ENCODE assay signal across 24 cellular contexts in the genomic region with DNA sequence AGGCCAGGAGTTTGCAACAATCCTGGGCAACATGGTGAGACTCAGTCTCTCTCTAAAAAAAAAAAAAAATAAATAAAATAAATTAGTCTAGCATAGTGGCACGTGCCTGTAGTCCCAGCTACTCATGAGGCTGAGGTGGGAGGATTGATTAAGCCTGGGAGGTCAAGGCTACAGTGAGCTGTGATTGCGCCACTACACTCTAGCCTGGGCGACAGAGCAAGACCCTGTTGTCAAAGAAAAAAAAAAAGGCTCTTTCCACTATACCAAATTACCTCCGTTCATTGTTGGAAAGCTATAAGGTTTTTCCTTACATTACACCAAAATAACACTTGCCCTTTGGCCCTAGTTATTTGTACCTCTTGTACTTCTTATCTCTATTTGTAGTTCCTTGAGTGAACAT. TPM values are rescaled to one million over a fixed set of nuclear protein-coding genes. Genes with fewer than 3 reads are reported as not detected.
"Had no signal": no experiment of that assay in that cellular context is flagged by ENCODE, and none has a peak within 500 bp of the region (broad histone marks: within the 10 kb centered on the region; RNA-seq: fewer than 3 reads in every experiment).

No MANE protein-coding gene starts in this region.

- H3K9ac ChIP-seq: KMS-11 had no signal

- H3K4me3 ChIP-seq: K562 had no signal

- H3K4me2 ChIP-seq: KMS-11 had no signal

- H3K4me3 Mint-ChIP-seq: IgD-negative memory B cell had no signal

- ATAC-seq: K562, SK-N-SH treated with all-trans-retinoic acid at 6 μM for 48 hours had no signal

- H3K27ac Mint-ChIP-seq: IgD-negative memory B cell had no signal

- H3K4me1 Mint-ChIP-seq: IgD-negative memory B cell had no signal

- H3K36me3 Mint-ChIP-seq: IgD-negative memory B cell had no signal

- H3K27ac ChIP-seq: HL-60, KMS-11 had no signal

- DNase-seq: Kasumi-1, MM.1S, NCI-H1092 treated with DMSO at 0.1 percent for 48 hours, NCI-H1436, NCI-H187, NCI-H2029, NCI-H2081 treated with DMSO at 0.1 percent for 48 hours, NCI-H2171, NCI-H226, NCI-H446, NCI-H510A, NCI-H524 treated with DMSO at 0.1 percent for 48 hours, NCI-H69, NCI-H774, Right ventricle myocardium superior, RPMI8226 had no signal

- FAIRE-seq: K562, RCC 7860 had no signal

RNA-seq across cellular contexts. Expression of gene PRSS48, which starts 9.9 kb away (rescaled TPM):
- total RNA-seq: K562, M059J, Right ventricle myocardium superior, SK-MEL-5 had no signal
- polyA plus RNA-seq: IgD-negative memory B cell, K562 had no signal
